ENCODE assay signal across 19 cellular contexts in genomic region chr17:31575043-31575442, GRCh38.
"Had no signal": no experiment of that assay in that cellular context is flagged by ENCODE, and none has a peak within 500 bp of the region (broad histone marks: within the 10 kb centered on the region; RNA-seq: fewer than 3 reads in every experiment).

No MANE protein-coding gene starts in this region.

- ATAC-seq: effector memory CD8-positive, alpha-beta T cell; foreskin keratinocyte; heart left ventricle; left lobe of liver; naive thymus-derived CD4-positive, alpha-beta T cell; stimulated activated naive CD8-positive, alpha-beta T cell treated with anti-CD3 and anti-CD28 coated beads, Interleukin-15, amount 100 ng/mL, for 72 hours had no signal

- H3K4me1 ChIP-seq: foreskin keratinocyte had no signal

- H3K4me3 Mint-ChIP-seq: effector memory CD8-positive, alpha-beta T cell; naive thymus-derived CD4-positive, alpha-beta T cell; stimulated activated naive B cell treated with anti-CD40 and anti-IgM and Interleukin-4, amounts not matched to agents 10 μg/mL and 1 μg/mL and 100 μg/mL, for 72 hours; stimulated activated naive CD8-positive, alpha-beta T cell treated with anti-CD3 and anti-CD28 coated beads, Interleukin-15, amount 100 ng/mL, for 72 hours; type B pancreatic cell had no signal

- H3K27ac ChIP-seq: foreskin keratinocyte, right atrium auricular region had no signal

- H3K27me3 Mint-ChIP-seq: naive thymus-derived CD4-positive, alpha-beta T cell; stimulated activated naive B cell treated with anti-CD40 and anti-IgM and Interleukin-4, amounts not matched to agents 10 μg/mL and 1 μg/mL and 100 μg/mL, for 72 hours; stimulated activated naive CD8-positive, alpha-beta T cell treated with anti-CD3 and anti-CD28 coated beads, Interleukin-15, amount 100 ng/mL, for 72 hours; type B pancreatic cell had no signal

- DNase-seq: effector memory CD8-positive, alpha-beta T cell; foreskin keratinocyte; heart left ventricle; hypothalamus; islet precursor cell; mammary epithelial cell; naive thymus-derived CD4-positive, alpha-beta T cell; ovary; sigmoid colon; stimulated activated CD4-positive, alpha-beta T cell treated with anti-CD3 and anti-CD28 coated beads, Interleukin-2, amount 100 ng/mL, for 24 hours; stimulated activated CD4-positive, alpha-beta T cell treated with anti-CD3 and anti-CD28 coated beads, Interleukin-4, amount 100 ng/mL, for 4 hours; stimulated activated naive B cell treated with anti-CD40 and anti-IgM and Interleukin-4, amounts not matched to agents 10 μg/mL and 1 μg/mL and 100 μg/mL, for 72 hours; stimulated activated naive CD8-positive, alpha-beta T cell treated with anti-CD3 and anti-CD28 coated beads, Interleukin-15, amount 100 ng/mL, for 72 hours; substantia nigra had no signal

- H3K4me3 ChIP-seq: heart left ventricle, ovary, right atrium auricular region, sigmoid colon, skin epidermis, thoracic aorta had no signal

- H3K27ac Mint-ChIP-seq: effector memory CD8-positive, alpha-beta T cell; stimulated activated naive B cell treated with anti-CD40 and anti-IgM and Interleukin-4, amounts not matched to agents 10 μg/mL and 1 μg/mL and 100 μg/mL, for 72 hours; type B pancreatic cell had no signal

- H3K9me3 ChIP-seq: heart left ventricle, ovary, right atrium auricular region, sigmoid colon, thoracic aorta had no signal

- H3K4me1 Mint-ChIP-seq: stimulated activated naive CD8-positive, alpha-beta T cell treated with anti-CD3 and anti-CD28 coated beads, Interleukin-15, amount 100 ng/mL, for 72 hours had no signal

- H3K36me3 ChIP-seq: ovary, right atrium auricular region, thoracic aorta had no signal

- H3K9me3 Mint-ChIP-seq: effector memory CD8-positive, alpha-beta T cell; naive thymus-derived CD4-positive, alpha-beta T cell; stimulated activated naive B cell treated with anti-CD40 and anti-IgM and Interleukin-4, amounts not matched to agents 10 μg/mL and 1 μg/mL and 100 μg/mL, for 72 hours; stimulated activated naive CD8-positive, alpha-beta T cell treated with anti-CD3 and anti-CD28 coated beads, Interleukin-15, amount 100 ng/mL, for 72 hours; type B pancreatic cell had no signal

- H3K27me3 ChIP-seq: foreskin keratinocyte, heart left ventricle, ovary, right atrium auricular region, sigmoid colon had no signal

- H3K36me3 Mint-ChIP-seq: naive thymus-derived CD4-positive, alpha-beta T cell; type B pancreatic cell had no signal
